In genomic region chr16:27313422-27314160, GRCh38 we compare ENCODE assay signal across 8 cellular contexts. TPM values are rescaled to one million over a fixed set of nuclear protein-coding genes. Genes with fewer than 3 reads are reported as not detected.
DNase-seq lines count a peak whose midpoint lies in the region; ATAC-seq and TF ChIP-seq lines count a peak whose summit lies in the region.

TSS of gene IL4R (plus strand) at chr16:27313974. CDS start at chr16:27340204, 26,230 bp downstream.

- peak within 1 kb of the TSS; percentile 95 for H3K27ac ChIP-seq in skeletal muscle tissue (ENCODE audit: low read depth, low read length)

- no peaks in the 10 kb centered on the region for H3K27me3 ChIP-seq in iPS-15b (ENCODE audit: control insufficient read depth, insufficient read depth, low read length)
- H3K27me3 ChIP-seq in skeletal muscle tissue (ENCODE audit: control insufficient read depth in 3 of 3, insufficient read depth in 3 of 3, low read length in 3 of 3), result peaks cover 0 to 27% (median 12%) of the 10 kb centered on the region in 3 donors

- H3K4me1 ChIP-seq in iPS-15b (ENCODE audit: control insufficient read depth, insufficient read depth, low read length) (peaks cover 11% of the 10 kb centered on the region), skeletal muscle tissue (ENCODE audit: control insufficient read depth in 3 of 3, insufficient read depth in 3 of 3, low read length in 3 of 3) (peaks cover 12 to 32% (median 16%) of the 10 kb centered on the region in 3 donors)

- H3K9ac ChIP-seq in iPS-15b (ENCODE audit: low read depth, low read length) (peak within 1 kb of the TSS; percentile 88), skeletal muscle tissue (ENCODE audit: low read depth in 1 of 3, low read length in 3 of 3) (peak within 1 kb of the TSS; percentile 82 to 85 (median 83))

- peak within 1 kb of the TSS; percentile 66 for H3K4me3 ChIP-seq in astrocyte of the cerebellum (ENCODE audit: low read depth, low read length)
- peak within 1 kb of the TSS; percentile 62 for H3K4me3 ChIP-seq in iPS-15b (ENCODE audit: low read depth, low read length)
- peak within 1 kb of the TSS; percentile 66 to 75 (median 69) for H3K4me3 ChIP-seq in skeletal muscle tissue (ENCODE audit: low read length in 3 of 3)

- H3K36me3 Mint-ChIP-seq in T-helper 1 cell treated with Interleukin-12 subunit alpha and Interleukin-12 subunit beta and Interleukin-4 antibody, amounts not matched to agents 30 μg/mL and 1 μg/mL, for 36 hours (ENCODE audit: low read depth), result peaks cover 45% of the 10 kb centered on the region

- no peak for TF ChIP-seq CTCF in astrocyte of the cerebellum (IDR thresholded peaks at IDR 0.05; ENCODE audit: low read depth, low read length, missing control alignments)

- peaks cover 4% of the 10 kb centered on the region for H3K27me3 Mint-ChIP-seq in T-helper 1 cell treated with Interleukin-12 subunit alpha and Interleukin-12 subunit beta and Interleukin-4 antibody, amounts not matched to agents 30 μg/mL and 1 μg/mL, for 36 hours (ENCODE audit: low read depth)

- no peaks in the 10 kb centered on the region for H3K9me3 Mint-ChIP-seq in T-helper 1 cell treated with Interleukin-12 subunit alpha and Interleukin-12 subunit beta and Interleukin-4 antibody, amounts not matched to agents 30 μg/mL and 1 μg/mL, for 36 hours

- H3K36me3 ChIP-seq in iPS-15b (ENCODE audit: control insufficient read depth, insufficient read depth, low read length) (no peaks in the 10 kb centered on the region), skeletal muscle tissue (ENCODE audit: control insufficient read depth in 3 of 3, insufficient read depth in 3 of 3, low read length in 3 of 3) (no peaks in the 10 kb centered on the region)

- H3K27ac Mint-ChIP-seq in T-helper 1 cell treated with Interleukin-12 subunit alpha and Interleukin-12 subunit beta and Interleukin-4 antibody, amounts not matched to agents 30 μg/mL and 1 μg/mL, for 36 hours, result peak within 1 kb of the TSS; percentile 93

- peak; percentile 41 for DNase-seq in astrocyte of the cerebellum (ENCODE audit: low read depth)
- DNase-seq in COLO829 (ENCODE audit: low spot score), result no peak
- DNase-seq in HPDE6-E6E7 (ENCODE audit: extremely low spot score), result no peak

- peak within 1 kb of the TSS; percentile 100 for H3K4me3 Mint-ChIP-seq in T-helper 1 cell treated with Interleukin-12 subunit alpha and Interleukin-12 subunit beta and Interleukin-4 antibody, amounts not matched to agents 30 μg/mL and 1 μg/mL, for 36 hours

- no peaks in the 10 kb centered on the region for H3K9me3 ChIP-seq in iPS-15b (ENCODE audit: control insufficient read depth, insufficient read depth, low read length)
- peaks cover 0 to 3% (median 2%) of the 10 kb centered on the region in 3 donors for H3K9me3 ChIP-seq in skeletal muscle tissue (ENCODE audit: control insufficient read depth in 3 of 3, low read length in 3 of 3)

- peaks cover 35% of the 10 kb centered on the region for H3K4me1 Mint-ChIP-seq in T-helper 1 cell treated with Interleukin-12 subunit alpha and Interleukin-12 subunit beta and Interleukin-4 antibody, amounts not matched to agents 30 μg/mL and 1 μg/mL, for 36 hours (ENCODE audit: low read depth)

- in situ Hi-C loops in astrocyte of the cerebellum (cut with HindIII; ENCODE audit: low sequenced_read_pairs), result no loop called here

- ATAC-seq in GM18867 (IDR thresholded peaks at IDR 0.05; ENCODE audit: unreplicated experiment) (peak; percentile 66), HG03108 (IDR thresholded peaks at IDR 0.05; ENCODE audit: unreplicated experiment) (peak; percentile 50)

RNA-seq across cellular contexts. Expression of gene IL4R, which starts in this region (rescaled TPM):
- 7.8 TPM for total RNA-seq in skeletal muscle tissue
